ENCODE assay signal across 2 cellular contexts in the genomic region with DNA sequence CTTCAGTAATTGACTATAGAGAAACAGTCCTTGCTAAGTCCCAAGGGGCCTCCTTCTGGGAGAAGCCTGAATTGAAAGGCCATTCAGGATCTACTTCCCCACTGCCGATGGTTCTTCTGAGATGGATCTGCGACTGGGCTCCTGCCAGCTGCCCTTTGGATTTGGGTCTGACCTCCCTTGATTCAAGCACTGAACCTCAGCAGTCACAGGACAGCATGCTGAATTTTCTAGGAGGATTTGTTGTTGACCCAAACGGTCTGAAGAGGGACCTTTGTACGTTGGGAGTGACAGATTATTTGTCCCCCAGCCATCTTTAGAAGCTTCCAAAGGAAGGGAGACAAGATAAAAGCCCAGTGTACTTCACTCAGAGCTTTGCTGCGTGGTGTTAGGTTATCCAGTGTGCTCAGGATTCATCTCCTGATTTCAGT.
TF ChIP-seq lines count a peak whose summit lies in the region.

No MANE protein-coding gene starts in this region.

TF ChIP-seq in H1, 55 proteins besides CTCF, POLR2A, EP300 and RAD21:
- TF ChIP-seq EGR1 (IDR thresholded peaks at IDR 0.05; ENCODE audit: borderline replicate concordance, low read depth, low read length) (no peak), GTF2F1 (IDR thresholded peaks at IDR 0.05; ENCODE audit: borderline replicate concordance, low read depth, low read length) (no peak), TBP (IDR thresholded peaks at IDR 0.05; ENCODE audit: low read depth, low read length) (no peak), JUN (IDR thresholded peaks at IDR 0.05; ENCODE audit: low read depth, low read length) (no peak), CHD2 (IDR thresholded peaks at IDR 0.05; ENCODE audit: low read length) (no peak), BACH1 (IDR thresholded peaks at IDR 0.05; ENCODE audit: low read length) (no peak), TAF1 (IDR thresholded peaks at IDR 0.05; ENCODE audit: low read depth, low read length) (no peak), SP1 (IDR thresholded peaks at IDR 0.05; ENCODE audit: low read depth, low read length) (no peak), SIRT6 (IDR thresholded peaks at IDR 0.05; ENCODE audit: low read length) (no peak), GABPA (IDR thresholded peaks at IDR 0.05; ENCODE audit: borderline replicate concordance, insufficient read depth, low read length) (no peak)
TF ChIP-seq in H1: peak in this region for 0.

TF ChIP-seq in HepG2, 621 proteins besides CTCF, POLR2A, EP300 and RAD21 (continued from another document and continues in another):
- TF ChIP-seq, protein P1, sequence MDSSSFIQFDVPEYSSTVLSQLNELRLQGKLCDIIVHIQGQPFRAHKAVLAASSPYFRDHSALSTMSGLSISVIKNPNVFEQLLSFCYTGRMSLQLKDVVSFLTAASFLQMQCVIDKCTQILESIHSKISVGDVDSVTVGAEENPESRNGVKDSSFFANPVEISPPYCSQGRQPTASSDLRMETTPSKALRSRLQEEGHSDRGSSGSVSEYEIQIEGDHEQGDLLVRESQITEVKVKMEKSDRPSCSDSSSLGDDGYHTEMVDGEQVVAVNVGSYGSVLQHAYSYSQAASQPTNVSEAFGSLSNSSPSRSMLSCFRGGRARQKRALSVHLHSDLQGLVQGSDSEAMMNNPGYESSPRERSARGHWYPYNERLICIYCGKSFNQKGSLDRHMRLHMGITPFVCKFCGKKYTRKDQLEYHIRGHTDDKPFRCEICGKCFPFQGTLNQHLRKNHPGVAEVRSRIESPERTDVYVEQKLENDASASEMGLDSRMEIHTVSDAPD (CRISPR knock-in tag; IDR thresholded peaks at IDR 0.05), result no peak
- no peak for TF ChIP-seq ATRX (CRISPR knock-in tag; IDR thresholded peaks at IDR 0.05; ENCODE audit: borderline replicate concordance)
- TF ChIP-seq RFXAP (CRISPR knock-in tag; IDR thresholded peaks at IDR 0.05; ENCODE audit: borderline replicate concordance), result no peak
- peak; percentile 23; the same call in 1 of the 2 replicates for TF ChIP-seq NR2F6 (IDR thresholded peaks at IDR 0.05)
- TF ChIP-seq NR2F6 (CRISPR knock-in tag; IDR thresholded peaks at IDR 0.05), result no peak
- TF ChIP-seq XRCC5 (optimal IDR thresholded peaks at IDR 0.05; ENCODE audit: low read length), result peak; percentile 17
- TF ChIP-seq ZFP36L2 (CRISPR knock-in tag; IDR thresholded peaks at IDR 0.05), result no peak
- TF ChIP-seq ZBTB8A (CRISPR knock-in tag; IDR thresholded peaks at IDR 0.05; ENCODE audit: borderline replicate concordance, low read depth), result no peak
- TF ChIP-seq ZNF644 (CRISPR knock-in tag; IDR thresholded peaks at IDR 0.05; ENCODE audit: low read depth), result peak; percentile 60; the same call in 1 of the 2 replicates
- TF ChIP-seq, protein P2, sequence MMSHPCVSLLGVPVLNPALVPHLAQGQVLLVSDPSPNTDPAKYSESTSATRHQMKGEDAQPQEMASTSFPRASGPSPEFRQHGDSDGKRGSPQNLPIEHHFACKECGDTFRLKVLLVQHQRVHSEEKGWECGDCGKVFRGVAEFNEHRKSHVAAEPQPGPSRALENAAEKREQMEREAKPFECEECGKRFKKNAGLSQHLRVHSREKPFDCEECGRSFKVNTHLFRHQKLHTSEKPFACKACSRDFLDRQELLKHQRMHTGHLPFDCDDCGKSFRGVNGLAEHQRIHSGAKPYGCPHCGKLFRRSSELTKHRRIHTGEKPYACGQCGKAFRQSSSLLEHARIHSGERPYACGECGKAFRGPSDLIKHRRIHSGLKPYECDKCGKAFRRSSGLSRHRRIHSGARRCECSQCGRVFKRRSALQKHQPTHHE (CRISPR knock-in tag; IDR thresholded peaks at IDR 0.05; ENCODE audit: borderline replicate concordance), result no peak
- TF ChIP-seq TBL1XR1 (IDR thresholded peaks at IDR 0.05; ENCODE audit: borderline replicate concordance, low read length, partially characterized antibody), result no peak
- TF ChIP-seq HOXA3 (CRISPR knock-in tag; IDR thresholded peaks at IDR 0.05), result no peak
- TF ChIP-seq MTF2 (CRISPR knock-in tag; IDR thresholded peaks at IDR 0.05; ENCODE audit: borderline replicate concordance), result no peak
- TF ChIP-seq BORCS8-MEF2B (CRISPR knock-in tag; IDR thresholded peaks at IDR 0.05), result 0 out of 2 replicates have a peak, but pooled peaks have one; percentile 54
- no peak for TF ChIP-seq CHCHD3 (CRISPR knock-in tag; IDR thresholded peaks at IDR 0.05)
- no peak for TF ChIP-seq RXRA (CRISPR knock-in tag; IDR thresholded peaks at IDR 0.05)
- no peak for TF ChIP-seq ZNF724P (CRISPR knock-in tag; IDR thresholded peaks at IDR 0.05; ENCODE audit: borderline replicate concordance)
- TF ChIP-seq, protein P3, sequence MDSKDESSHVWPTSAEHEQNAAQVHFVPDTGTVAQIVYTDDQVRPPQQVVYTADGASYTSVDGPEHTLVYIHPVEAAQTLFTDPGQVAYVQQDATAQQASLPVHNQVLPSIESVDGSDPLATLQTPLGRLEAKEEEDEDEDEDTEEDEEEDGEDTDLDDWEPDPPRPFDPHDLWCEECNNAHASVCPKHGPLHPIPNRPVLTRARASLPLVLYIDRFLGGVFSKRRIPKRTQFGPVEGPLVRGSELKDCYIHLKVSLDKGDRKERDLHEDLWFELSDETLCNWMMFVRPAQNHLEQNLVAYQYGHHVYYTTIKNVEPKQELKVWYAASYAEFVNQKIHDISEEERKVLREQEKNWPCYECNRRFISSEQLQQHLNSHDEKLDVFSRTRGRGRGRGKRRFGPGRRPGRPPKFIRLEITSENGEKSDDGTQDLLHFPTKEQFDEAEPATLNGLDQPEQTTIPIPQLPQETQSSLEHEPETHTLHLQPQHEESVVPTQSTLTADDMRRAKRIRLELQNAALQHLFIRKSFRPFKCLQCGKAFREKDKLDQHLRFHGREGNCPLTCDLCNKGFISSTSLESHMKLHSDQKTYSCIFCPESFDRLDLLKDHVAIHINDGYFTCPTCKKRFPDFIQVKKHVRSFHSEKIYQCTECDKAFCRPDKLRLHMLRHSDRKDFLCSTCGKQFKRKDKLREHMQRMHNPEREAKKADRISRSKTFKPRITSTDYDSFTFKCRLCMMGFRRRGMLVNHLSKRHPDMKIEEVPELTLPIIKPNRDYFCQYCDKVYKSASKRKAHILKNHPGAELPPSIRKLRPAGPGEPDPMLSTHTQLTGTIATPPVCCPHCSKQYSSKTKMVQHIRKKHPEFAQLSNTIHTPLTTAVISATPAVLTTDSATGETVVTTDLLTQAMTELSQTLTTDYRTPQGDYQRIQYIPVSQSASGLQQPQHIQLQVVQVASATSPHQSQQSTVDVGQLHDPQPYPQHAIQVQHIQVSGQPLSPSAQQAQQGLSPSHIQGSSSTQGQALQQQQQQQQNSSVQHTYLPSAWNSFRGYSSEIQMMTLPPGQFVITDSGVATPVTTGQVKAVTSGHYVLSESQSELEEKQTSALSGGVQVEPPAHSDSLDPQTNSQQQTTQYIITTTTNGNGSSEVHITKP (CRISPR knock-in tag; IDR thresholded peaks at IDR 0.05; ENCODE audit: low read depth), result 0 out of 2 replicates have a peak, but pooled peaks have one; percentile 18
- peak; percentile 73 for TF ChIP-seq HNF4A (CRISPR knock-in tag; IDR thresholded peaks at IDR 0.05)
- TF ChIP-seq, protein P4, sequence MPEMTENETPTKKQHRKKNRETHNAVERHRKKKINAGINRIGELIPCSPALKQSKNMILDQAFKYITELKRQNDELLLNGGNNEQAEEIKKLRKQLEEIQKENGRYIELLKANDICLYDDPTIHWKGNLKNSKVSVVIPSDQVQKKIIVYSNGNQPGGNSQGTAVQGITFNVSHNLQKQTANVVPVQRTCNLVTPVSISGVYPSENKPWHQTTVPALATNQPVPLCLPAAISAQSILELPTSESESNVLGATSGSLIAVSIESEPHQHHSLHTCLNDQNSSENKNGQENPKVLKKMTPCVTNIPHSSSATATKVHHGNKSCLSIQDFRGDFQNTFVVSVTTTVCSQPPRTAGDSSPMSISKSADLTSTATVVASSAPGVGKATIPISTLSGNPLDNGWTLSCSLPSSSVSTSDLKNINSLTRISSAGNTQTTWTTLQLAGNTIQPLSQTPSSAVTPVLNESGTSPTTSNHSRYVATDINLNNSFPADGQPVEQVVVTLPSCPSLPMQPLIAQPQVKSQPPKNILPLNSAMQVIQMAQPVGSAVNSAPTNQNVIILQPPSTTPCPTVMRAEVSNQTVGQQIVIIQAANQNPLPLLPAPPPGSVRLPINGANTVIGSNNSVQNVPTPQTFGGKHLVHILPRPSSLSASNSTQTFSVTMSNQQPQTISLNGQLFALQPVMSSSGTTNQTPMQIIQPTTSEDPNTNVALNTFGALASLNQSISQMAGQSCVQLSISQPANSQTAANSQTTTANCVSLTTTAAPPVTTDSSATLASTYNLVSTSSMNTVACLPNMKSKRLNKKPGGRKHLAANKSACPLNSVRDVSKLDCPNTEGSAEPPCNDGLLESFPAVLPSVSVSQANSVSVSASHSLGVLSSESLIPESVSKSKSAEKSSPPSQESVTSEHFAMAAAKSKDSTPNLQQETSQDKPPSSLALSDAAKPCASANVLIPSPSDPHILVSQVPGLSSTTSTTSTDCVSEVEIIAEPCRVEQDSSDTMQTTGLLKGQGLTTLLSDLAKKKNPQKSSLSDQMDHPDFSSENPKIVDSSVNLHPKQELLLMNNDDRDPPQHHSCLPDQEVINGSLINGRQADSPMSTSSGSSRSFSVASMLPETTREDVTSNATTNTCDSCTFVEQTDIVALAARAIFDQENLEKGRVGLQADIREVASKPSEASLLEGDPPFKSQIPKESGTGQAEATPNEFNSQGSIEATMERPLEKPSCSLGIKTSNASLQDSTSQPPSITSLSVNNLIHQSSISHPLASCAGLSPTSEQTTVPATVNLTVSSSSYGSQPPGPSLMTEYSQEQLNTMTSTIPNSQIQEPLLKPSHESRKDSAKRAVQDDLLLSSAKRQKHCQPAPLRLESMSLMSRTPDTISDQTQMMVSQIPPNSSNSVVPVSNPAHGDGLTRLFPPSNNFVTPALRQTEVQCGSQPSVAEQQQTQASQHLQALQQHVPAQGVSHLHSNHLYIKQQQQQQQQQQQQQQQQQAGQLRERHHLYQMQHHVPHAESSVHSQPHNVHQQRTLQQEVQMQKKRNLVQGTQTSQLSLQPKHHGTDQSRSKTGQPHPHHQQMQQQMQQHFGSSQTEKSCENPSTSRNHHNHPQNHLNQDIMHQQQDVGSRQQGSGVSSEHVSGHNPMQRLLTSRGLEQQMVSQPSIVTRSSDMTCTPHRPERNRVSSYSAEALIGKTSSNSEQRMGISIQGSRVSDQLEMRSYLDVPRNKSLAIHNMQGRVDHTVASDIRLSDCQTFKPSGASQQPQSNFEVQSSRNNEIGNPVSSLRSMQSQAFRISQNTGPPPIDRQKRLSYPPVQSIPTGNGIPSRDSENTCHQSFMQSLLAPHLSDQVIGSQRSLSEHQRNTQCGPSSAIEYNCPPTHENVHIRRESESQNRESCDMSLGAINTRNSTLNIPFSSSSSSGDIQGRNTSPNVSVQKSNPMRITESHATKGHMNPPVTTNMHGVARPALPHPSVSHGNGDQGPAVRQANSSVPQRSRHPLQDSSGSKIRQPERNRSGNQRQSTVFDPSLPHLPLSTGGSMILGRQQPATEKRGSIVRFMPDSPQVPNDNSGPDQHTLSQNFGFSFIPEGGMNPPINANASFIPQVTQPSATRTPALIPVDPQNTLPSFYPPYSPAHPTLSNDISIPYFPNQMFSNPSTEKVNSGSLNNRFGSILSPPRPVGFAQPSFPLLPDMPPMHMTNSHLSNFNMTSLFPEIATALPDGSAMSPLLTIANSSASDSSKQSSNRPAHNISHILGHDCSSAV (CRISPR knock-in tag; IDR thresholded peaks at IDR 0.05; ENCODE audit: borderline replicate concordance), result no peak
- TF ChIP-seq, protein P5, sequence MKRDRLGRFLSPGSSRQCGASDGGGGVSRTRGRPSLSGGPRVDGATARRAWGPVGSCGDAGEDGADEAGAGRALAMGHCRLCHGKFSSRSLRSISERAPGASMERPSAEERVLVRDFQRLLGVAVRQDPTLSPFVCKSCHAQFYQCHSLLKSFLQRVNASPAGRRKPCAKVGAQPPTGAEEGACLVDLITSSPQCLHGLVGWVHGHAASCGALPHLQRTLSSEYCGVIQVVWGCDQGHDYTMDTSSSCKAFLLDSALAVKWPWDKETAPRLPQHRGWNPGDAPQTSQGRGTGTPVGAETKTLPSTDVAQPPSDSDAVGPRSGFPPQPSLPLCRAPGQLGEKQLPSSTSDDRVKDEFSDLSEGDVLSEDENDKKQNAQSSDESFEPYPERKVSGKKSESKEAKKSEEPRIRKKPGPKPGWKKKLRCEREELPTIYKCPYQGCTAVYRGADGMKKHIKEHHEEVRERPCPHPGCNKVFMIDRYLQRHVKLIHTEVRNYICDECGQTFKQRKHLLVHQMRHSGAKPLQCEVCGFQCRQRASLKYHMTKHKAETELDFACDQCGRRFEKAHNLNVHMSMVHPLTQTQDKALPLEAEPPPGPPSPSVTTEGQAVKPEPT (CRISPR knock-in tag; IDR thresholded peaks at IDR 0.05; ENCODE audit: low read depth), result no peak
- TF ChIP-seq, protein P6, sequence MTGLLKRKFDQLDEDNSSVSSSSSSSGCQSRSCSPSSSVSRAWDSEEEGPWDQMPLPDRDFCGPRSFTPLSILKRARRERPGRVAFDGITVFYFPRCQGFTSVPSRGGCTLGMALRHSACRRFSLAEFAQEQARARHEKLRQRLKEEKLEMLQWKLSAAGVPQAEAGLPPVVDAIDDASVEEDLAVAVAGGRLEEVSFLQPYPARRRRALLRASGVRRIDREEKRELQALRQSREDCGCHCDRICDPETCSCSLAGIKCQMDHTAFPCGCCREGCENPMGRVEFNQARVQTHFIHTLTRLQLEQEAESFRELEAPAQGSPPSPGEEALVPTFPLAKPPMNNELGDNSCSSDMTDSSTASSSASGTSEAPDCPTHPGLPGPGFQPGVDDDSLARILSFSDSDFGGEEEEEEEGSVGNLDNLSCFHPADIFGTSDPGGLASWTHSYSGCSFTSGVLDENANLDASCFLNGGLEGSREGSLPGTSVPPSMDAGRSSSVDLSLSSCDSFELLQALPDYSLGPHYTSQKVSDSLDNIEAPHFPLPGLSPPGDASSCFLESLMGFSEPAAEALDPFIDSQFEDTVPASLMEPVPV (CRISPR knock-in tag; IDR thresholded peaks at IDR 0.05), result no peak
- no peak for TF ChIP-seq PCBP2 (optimal IDR thresholded peaks at IDR 0.05; ENCODE audit: low read depth, low read length, poor library complexity, severe bottlenecking)
- no peak for TF ChIP-seq POLR2AphosphoS2 (IDR thresholded peaks at IDR 0.05; ENCODE audit: low read depth, low read length)
- peak; percentile 61; the same call in 1 of the 2 replicates for TF ChIP-seq HNF4G (IDR thresholded peaks at IDR 0.05; ENCODE audit: borderline replicate concordance, low read depth, low read length)
- TF ChIP-seq HNF4G (CRISPR knock-in tag; IDR thresholded peaks at IDR 0.05; ENCODE audit: borderline replicate concordance, low read depth), result no peak
- no peak for TF ChIP-seq KAT2B (IDR thresholded peaks at IDR 0.05; ENCODE audit: borderline replicate concordance, low read depth, low read length)
- no peak for TF ChIP-seq PLRG1 (conservative IDR thresholded peaks at IDR 0.05)
- peak; percentile 43; the same call in 1 of the 2 replicates for TF ChIP-seq TMF1 (CRISPR knock-in tag; IDR thresholded peaks at IDR 0.05; ENCODE audit: low read depth)
- TF ChIP-seq, protein P7, sequence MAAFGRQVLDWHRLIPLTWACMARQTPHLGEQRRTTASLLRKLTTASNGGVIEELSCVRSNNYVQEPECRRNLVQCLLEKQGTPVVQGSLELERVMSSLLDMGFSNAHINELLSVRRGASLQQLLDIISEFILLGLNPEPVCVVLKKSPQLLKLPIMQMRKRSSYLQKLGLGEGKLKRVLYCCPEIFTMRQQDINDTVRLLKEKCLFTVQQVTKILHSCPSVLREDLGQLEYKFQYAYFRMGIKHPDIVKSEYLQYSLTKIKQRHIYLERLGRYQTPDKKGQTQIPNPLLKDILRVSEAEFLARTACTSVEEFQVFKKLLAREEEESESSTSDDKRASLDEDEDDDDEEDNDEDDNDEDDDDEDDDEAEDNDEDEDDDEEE (CRISPR knock-in tag; IDR thresholded peaks at IDR 0.05), result no peak
